ENCODE assay signal across 16 cellular contexts in the genomic region with DNA sequence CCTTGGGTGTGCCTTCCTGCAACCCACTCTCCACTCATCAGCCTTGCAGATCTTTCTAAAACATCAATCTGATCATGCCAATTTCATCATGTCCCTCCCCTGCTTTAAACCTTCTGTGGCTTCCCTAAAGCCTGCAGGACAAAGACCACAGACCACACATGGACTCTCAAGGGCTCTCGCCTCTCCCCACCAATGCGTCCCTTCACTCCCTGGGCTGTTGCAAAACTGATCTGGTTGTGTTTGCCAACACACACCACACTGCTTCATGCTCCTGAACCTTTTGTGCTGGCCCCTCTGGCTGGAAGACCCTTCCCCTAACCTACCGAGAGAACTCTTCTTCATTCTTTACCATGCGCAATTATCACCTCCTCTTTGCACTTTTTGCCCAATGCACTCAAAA.
A peak's percentile ranks its signal among the peaks of the same experiment; 100 is the strongest.
DNase-seq lines count a peak whose midpoint lies in the region; ATAC-seq and TF ChIP-seq lines count a peak whose summit lies in the region.
"Had no signal": no experiment of that assay in that cellular context is flagged by ENCODE, and none has a peak within 500 bp of the region (broad histone marks: within the 10 kb centered on the region; RNA-seq: fewer than 3 reads in every experiment).

No MANE protein-coding gene starts in this region.

- no peak overlapping the region for H3K56ac ChIP-seq in H9 (ENCODE audit: insufficient read length, low read depth, low read length)

- H3K4me2 ChIP-seq in H9 (ENCODE audit: insufficient read depth, insufficient read length, low read length) = no peak overlapping the region
- H3K4me2 ChIP-seq: KMS-11 had no signal

- no peak overlapping the region for H3K23ac ChIP-seq in H9 (ENCODE audit: insufficient read length, low read depth, low read length)

- H2BK120ac ChIP-seq in H9 (ENCODE audit: low read depth, low read length, poor library complexity, severe bottlenecking) = no peak overlapping the region

- no peak overlapping the region for H3T11ph ChIP-seq in H9 (ENCODE audit: low read length)

- no peak overlapping the region for H2AK5ac ChIP-seq in H9 (ENCODE audit: insufficient read length, low read length)

- WGBS in H9 (ENCODE audit: extremely low coverage, insufficient read length, low lambda C conversion rate) = no CpG with 5 or more reads among the region's 4 CpGs

- H4K8ac ChIP-seq in H9 (replicated peaks; ENCODE audit: insufficient read length, low read depth, low read length) = no peak overlapping the region

- H4K20me1 ChIP-seq in H9 (ENCODE audit: control insufficient read depth, insufficient read depth, insufficient read length) = no peaks in the 10 kb centered on the region

- no peak for DNase-seq in CD4-positive, CD25-positive, alpha-beta regulatory T cell
- DNase-seq in H9 (no peak), naive B cell (no peak), breast epithelium (ENCODE audit: low spot score in 2 of 2) (no peak), NCI-H187 treated with DMSO at 0.1 percent for 48 hours (lab: John Stamatoyannopoulos, UW) (no peak)
- DNase-seq in activated naive CD4-positive, alpha-beta T cell treated with anti-CD3 and anti-CD28 coated beads, Interleukin-2, amount 50 U/mL, for 72 hours (ENCODE audit: low spot score in 2 of 2) = no peak
- no peak for DNase-seq in NK-92 treated with Interleukin-12 subunit alpha and Interleukin-12 subunit beta, amount 100 ng/mL, for 24 hours (lab: John Stamatoyannopoulos, UW)
- DNase-seq in activated effector memory CD4-positive, alpha-beta T cell treated with Interleukin-2 at 50 U/mL for 16 hours = no peak
- DNase-seq: activated CD8-positive, alpha-beta memory T cell treated with anti-CD3 and anti-CD28 coated beads, Interleukin-2, amount 10 ng/mL, durations not matched to agents 7 days and 5 days; anterior cingulate cortex; GDM1; GOT3; NCI-H2029 treated with DMSO at 0.1 percent for 48 hours had no signal

- no peak for ATAC-seq in CD4-positive, CD25-positive, alpha-beta regulatory T cell (ENCODE audit: low read depth in 2 of 2)
- ATAC-seq in activated naive CD4-positive, alpha-beta T cell treated with anti-CD3 and anti-CD28 coated beads, Interleukin-2, amount 50 U/mL, for 72 hours = no peak
- no peak for ATAC-seq in naive B cell (ENCODE audit: low read depth in 2 of 2)
- ATAC-seq: activated CD8-positive, alpha-beta memory T cell treated with anti-CD3 and anti-CD28 coated beads, Interleukin-2, amount 10 ng/mL, durations not matched to agents 7 days and 5 days had no signal

- H4K91ac ChIP-seq in H9 (ENCODE audit: insufficient read length, low read depth, low read length) = no peak overlapping the region

- H2BK15ac ChIP-seq in H9 (ENCODE audit: low read depth, low read length) = no peak overlapping the region

- H3K9me3 ChIP-seq in CD4-positive, CD25-positive, alpha-beta regulatory T cell (ENCODE audit: control insufficient read depth in 2 of 2, low read length in 2 of 2) = no peaks in the 10 kb centered on the region
- no peaks in the 10 kb centered on the region for H3K9me3 ChIP-seq in H9 (ENCODE audit: control insufficient read depth, low read depth, low read length)
- no peaks in the 10 kb centered on the region for H3K9me3 ChIP-seq in breast epithelium
- H3K9me3 ChIP-seq: psoas muscle had no signal

- no peak overlapping the region for H3K9ac ChIP-seq in H9 (ENCODE audit: extremely low read depth, insufficient read length, low read length)
- H3K9ac ChIP-seq: KMS-11 had no signal

- H3K36me3 Mint-ChIP-seq in CD4-positive, CD25-positive, alpha-beta regulatory T cell = peaks cover 15% of the 10 kb centered on the region
- H3K36me3 Mint-ChIP-seq in H9 (ENCODE audit: insufficient read depth in 1 of 3, low read depth in 3 of 3) (no peaks in the 10 kb centered on the region), naive B cell (peaks cover 0 to 11% of the 10 kb centered on the region in 2 donors)
- H3K36me3 Mint-ChIP-seq in activated naive CD4-positive, alpha-beta T cell treated with anti-CD3 and anti-CD28 coated beads, Interleukin-2, amount 50 U/mL, for 72 hours = peaks cover 4 to 13% of the 10 kb centered on the region in 2 donors
- H3K36me3 Mint-ChIP-seq: mesothelial cell of epicardium had no signal

- H3K79me2 ChIP-seq in H9 (ENCODE audit: insufficient read depth, low read length) = no peaks in the 10 kb centered on the region

- H3K79me1 ChIP-seq in H9 (ENCODE audit: insufficient read depth, low read depth, low read length, poor library complexity, severe bottlenecking) = no peaks in the 10 kb centered on the region

- H2BK20ac ChIP-seq in H9 (ENCODE audit: low read depth, low read length, poor library complexity, severe bottlenecking) = no peak overlapping the region

- peaks cover 12% of the 10 kb centered on the region for H3K36me3 ChIP-seq in CD4-positive, CD25-positive, alpha-beta regulatory T cell (ENCODE audit: control insufficient read depth, insufficient read depth, low read length)
- H3K36me3 ChIP-seq in breast epithelium = no peaks in the 10 kb centered on the region

- no peaks in the 10 kb centered on the region for H3K9me3 Mint-ChIP-seq in CD4-positive, CD25-positive, alpha-beta regulatory T cell
- H3K9me3 Mint-ChIP-seq in H9 (no peaks in the 10 kb centered on the region), naive B cell (no peaks in the 10 kb centered on the region)
- no peaks in the 10 kb centered on the region for H3K9me3 Mint-ChIP-seq in activated naive CD4-positive, alpha-beta T cell treated with anti-CD3 and anti-CD28 coated beads, Interleukin-2, amount 50 U/mL, for 72 hours
- H3K9me3 Mint-ChIP-seq: mesothelial cell of epicardium had no signal

- H3K14ac ChIP-seq in H9 (ENCODE audit: insufficient read depth, low read length) = no peak overlapping the region; the same call in 1 of the 2 replicates

- no peak overlapping the region for H3K18ac ChIP-seq in H9 (ENCODE audit: insufficient read length, low read depth, low read length)

- peak overlapping the region in 2 of 3 donors; percentile 90 to 95 for H3K27ac Mint-ChIP-seq in CD4-positive, CD25-positive, alpha-beta regulatory T cell
- H3K27ac Mint-ChIP-seq in H9 = no peak overlapping the region
- H3K27ac Mint-ChIP-seq in activated naive CD4-positive, alpha-beta T cell treated with anti-CD3 and anti-CD28 coated beads, Interleukin-2, amount 50 U/mL, for 72 hours = peak overlapping the region; percentile 5 to 90
- peak overlapping the region in 4 of 6 donors; percentile 72 to 95 (median 86) for H3K27ac Mint-ChIP-seq in naive B cell
- H3K27ac Mint-ChIP-seq: activated CD8-positive, alpha-beta memory T cell treated with anti-CD3 and anti-CD28 coated beads, Interleukin-2, amount 10 ng/mL, durations not matched to agents 7 days and 5 days; mesothelial cell of epicardium had no signal

- H2BK5ac ChIP-seq in H9 (ENCODE audit: insufficient read length, low read length) = peak overlapping the region; percentile 5

- H4K5ac ChIP-seq in H9 (ENCODE audit: insufficient read length, low read depth, low read length) = no peak overlapping the region

- TF ChIP-seq CTCF in H9 (conservative IDR thresholded peaks at IDR 0.05) = no peak
- TF ChIP-seq CTCF in breast epithelium (IDR thresholded peaks at IDR 0.05) = no peak

- no peak overlapping the region for H2AFZ ChIP-seq in H9 (ENCODE audit: low read length)

- H3K27me3 ChIP-seq in CD4-positive, CD25-positive, alpha-beta regulatory T cell (ENCODE audit: control insufficient read depth, insufficient read depth, low read length) = no peaks in the 10 kb centered on the region
- H3K27me3 ChIP-seq in H9 (ENCODE audit: insufficient read depth, low read length) (no peaks in the 10 kb centered on the region), breast epithelium (no peaks in the 10 kb centered on the region)

- peak overlapping the region; percentile 39 for H3K27ac ChIP-seq in CD4-positive, CD25-positive, alpha-beta regulatory T cell (ENCODE audit: insufficient read depth, low read length, poor library complexity, severe bottlenecking)
- no peak overlapping the region for H3K27ac ChIP-seq in H9 (ENCODE audit: insufficient read length, low read depth, low read length)
- H3K27ac ChIP-seq in breast epithelium = peak overlapping the region in 1 of 2 donors; percentile 34
- H3K27ac ChIP-seq: KMS-11 had no signal

- peak overlapping the region; percentile 35; the same call in 1 of the 2 replicates for H3K4ac ChIP-seq in H9 (ENCODE audit: low read depth, low read length)

- H3K4me1 Mint-ChIP-seq in CD4-positive, CD25-positive, alpha-beta regulatory T cell = peaks cover 22 to 79% (median 50%) of the 10 kb centered on the region in 4 donors
- H3K4me1 Mint-ChIP-seq in H9 = peaks cover 34 to 48% of the 10 kb centered on the region in 2 experiments
- H3K4me1 Mint-ChIP-seq in naive B cell = peaks cover 47 to 84% (median 76%) of the 10 kb centered on the region in 3 donors

- peaks cover 54% of the 10 kb centered on the region for H3K4me1 ChIP-seq in CD4-positive, CD25-positive, alpha-beta regulatory T cell (ENCODE audit: control insufficient read depth, insufficient read depth, low read length, poor library complexity, severe bottlenecking)
- H3K4me1 ChIP-seq in H9 (ENCODE audit: insufficient read depth, low read length) = peaks cover 6% of the 10 kb centered on the region
- peaks cover 11 to 18% of the 10 kb centered on the region in 2 donors for H3K4me1 ChIP-seq in breast epithelium

- intact Hi-C loops in breast epithelium (cut with DNase I; ENCODE audit: low total_unique reads) = no loop called here

- no peak overlapping the region for H2BK12ac ChIP-seq in H9 (ENCODE audit: insufficient read length, low read depth, low read length)

- H3K23me2 ChIP-seq in H9 (ENCODE audit: insufficient read length, low read depth, low read length, poor library complexity, severe bottlenecking) = no peaks in the 10 kb centered on the region

- no peak for TF ChIP-seq POLR2A in breast epithelium (IDR thresholded peaks at IDR 0.05)

- H3K4me3 Mint-ChIP-seq in CD4-positive, CD25-positive, alpha-beta regulatory T cell = peak overlapping the region in 3 of 4 donors; percentile 60 to 63 (median 61)
- H3K4me3 Mint-ChIP-seq in H9 (no peak overlapping the region), naive B cell (no peak overlapping the region)
- H3K4me3 Mint-ChIP-seq: activated CD8-positive, alpha-beta memory T cell treated with anti-CD3 and anti-CD28 coated beads, Interleukin-2, amount 10 ng/mL, durations not matched to agents 7 days and 5 days; mesothelial cell of epicardium had no signal

- H3K27me3 Mint-ChIP-seq in CD4-positive, CD25-positive, alpha-beta regulatory T cell = no peaks in the 10 kb centered on the region
- H3K27me3 Mint-ChIP-seq in H9 (ENCODE audit: low read depth) (peaks cover 5% of the 10 kb centered on the region), naive B cell (no peaks in the 10 kb centered on the region)
- H3K27me3 Mint-ChIP-seq: activated CD8-positive, alpha-beta memory T cell treated with anti-CD3 and anti-CD28 coated beads, Interleukin-2, amount 10 ng/mL, durations not matched to agents 7 days and 5 days had no signal

- no peak overlapping the region for H3K4me3 ChIP-seq in CD4-positive, CD25-positive, alpha-beta regulatory T cell (ENCODE audit: low read depth, low read length)
- no peak overlapping the region for H3K4me3 ChIP-seq in breast epithelium
- H3K4me3 ChIP-seq: psoas muscle had no signal

Comparison
In these comparisons a context has a peak if more than half of its experiments do, and no peak if none do; other contexts are left out.
1. H3K27ac Mint-ChIP-seq: peak in CD4-positive, CD25-positive, alpha-beta regulatory T cell (2 of 3), activated naive CD4-positive, alpha-beta T cell treated with anti-CD3 and anti-CD28 coated beads, Interleukin-2, amount 50 U/mL, for 72 hours (2 of 2) and naive B cell (4 of 6); none in H9 (0 of 3).
2. H3K4me3 Mint-ChIP-seq: peak in CD4-positive, CD25-positive, alpha-beta regulatory T cell (3 of 4); none in H9 (0 of 2) and naive B cell (0 of 8).